ENCODE assay signal across 23 cellular contexts in genomic region chr2:152459116-152459515, GRCh38.
"Had no signal": no experiment of that assay in that cellular context is flagged by ENCODE, and none has a peak within 500 bp of the region (broad histone marks: within the 10 kb centered on the region; RNA-seq: fewer than 3 reads in every experiment).

No MANE protein-coding gene starts in this region.

- H3K36me3 ChIP-seq: SJSA1 had no signal

- ATAC-seq: HepG2 had no signal

- FAIRE-seq: HepG2, RCC 7860 had no signal

- H3K9me3 ChIP-seq: SJSA1 had no signal

- H3K27me3 ChIP-seq: SJSA1 had no signal

- DNase-seq: IMR-90, Karpas-422, KG1, MM.1S, NCI-H1092 treated with DMSO at 0.1 percent for 48 hours, NCI-H1436, NCI-H187, NCI-H2029, NCI-H2081 treated with DMSO at 0.1 percent for 48 hours, NCI-H2171, NCI-H226, NCI-H446, NCI-H510A, NCI-H524 treated with DMSO at 0.1 percent for 48 hours, NCI-H69, NCI-H774, Right ventricle myocardium superior, RPMI8226, SIG-M5 had no signal

- H3K4me3 ChIP-seq: SJSA1, SK-N-MC had no signal

- H3K27ac ChIP-seq: SJSA1, SK-N-MC had no signal
